ENCODE assay signal across 1 cellular context in genomic region chr2:222806606-222807036, GRCh38.
TF ChIP-seq lines count a peak whose summit lies in the region.

No MANE protein-coding gene starts in this region.

TF ChIP-seq in HepG2, 621 proteins besides CTCF, POLR2A, EP300 and RAD21 (continued from another document and continues in another):
- TF ChIP-seq MLXIP (CRISPR knock-in tag; IDR thresholded peaks at IDR 0.05; ENCODE audit: borderline replicate concordance), result no peak
- TF ChIP-seq, protein P1, sequence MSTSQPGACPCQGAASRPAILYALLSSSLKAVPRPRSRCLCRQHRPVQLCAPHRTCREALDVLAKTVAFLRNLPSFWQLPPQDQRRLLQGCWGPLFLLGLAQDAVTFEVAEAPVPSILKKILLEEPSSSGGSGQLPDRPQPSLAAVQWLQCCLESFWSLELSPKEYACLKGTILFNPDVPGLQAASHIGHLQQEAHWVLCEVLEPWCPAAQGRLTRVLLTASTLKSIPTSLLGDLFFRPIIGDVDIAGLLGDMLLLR (CRISPR knock-in tag; IDR thresholded peaks at IDR 0.05), result no peak
- no peak for TF ChIP-seq ZBTB7B (CRISPR knock-in tag; IDR thresholded peaks at IDR 0.05)
- TF ChIP-seq KLF11 (CRISPR knock-in tag; IDR thresholded peaks at IDR 0.05), result no peak
- no peak for TF ChIP-seq MAZ (IDR thresholded peaks at IDR 0.05; ENCODE audit: borderline replicate concordance, low read depth, low read length)
- TF ChIP-seq MAZ (CRISPR knock-in tag; IDR thresholded peaks at IDR 0.05; ENCODE audit: low read depth), result no peak
- 0 out of 2 replicates have a peak, but pooled peaks have one; percentile 21 for TF ChIP-seq FOXK1 (CRISPR knock-in tag; IDR thresholded peaks at IDR 0.05; ENCODE audit: borderline replicate concordance, low read depth)
- no peak for TF ChIP-seq ZNF512B (CRISPR knock-in tag; IDR thresholded peaks at IDR 0.05; ENCODE audit: borderline replicate concordance)
- no peak for TF ChIP-seq ZNF782 (CRISPR knock-in tag; IDR thresholded peaks at IDR 0.05; ENCODE audit: borderline replicate concordance)
- no peak for TF ChIP-seq ZNF737 (CRISPR knock-in tag; IDR thresholded peaks at IDR 0.05; ENCODE audit: borderline replicate concordance)
- TF ChIP-seq, protein P2, sequence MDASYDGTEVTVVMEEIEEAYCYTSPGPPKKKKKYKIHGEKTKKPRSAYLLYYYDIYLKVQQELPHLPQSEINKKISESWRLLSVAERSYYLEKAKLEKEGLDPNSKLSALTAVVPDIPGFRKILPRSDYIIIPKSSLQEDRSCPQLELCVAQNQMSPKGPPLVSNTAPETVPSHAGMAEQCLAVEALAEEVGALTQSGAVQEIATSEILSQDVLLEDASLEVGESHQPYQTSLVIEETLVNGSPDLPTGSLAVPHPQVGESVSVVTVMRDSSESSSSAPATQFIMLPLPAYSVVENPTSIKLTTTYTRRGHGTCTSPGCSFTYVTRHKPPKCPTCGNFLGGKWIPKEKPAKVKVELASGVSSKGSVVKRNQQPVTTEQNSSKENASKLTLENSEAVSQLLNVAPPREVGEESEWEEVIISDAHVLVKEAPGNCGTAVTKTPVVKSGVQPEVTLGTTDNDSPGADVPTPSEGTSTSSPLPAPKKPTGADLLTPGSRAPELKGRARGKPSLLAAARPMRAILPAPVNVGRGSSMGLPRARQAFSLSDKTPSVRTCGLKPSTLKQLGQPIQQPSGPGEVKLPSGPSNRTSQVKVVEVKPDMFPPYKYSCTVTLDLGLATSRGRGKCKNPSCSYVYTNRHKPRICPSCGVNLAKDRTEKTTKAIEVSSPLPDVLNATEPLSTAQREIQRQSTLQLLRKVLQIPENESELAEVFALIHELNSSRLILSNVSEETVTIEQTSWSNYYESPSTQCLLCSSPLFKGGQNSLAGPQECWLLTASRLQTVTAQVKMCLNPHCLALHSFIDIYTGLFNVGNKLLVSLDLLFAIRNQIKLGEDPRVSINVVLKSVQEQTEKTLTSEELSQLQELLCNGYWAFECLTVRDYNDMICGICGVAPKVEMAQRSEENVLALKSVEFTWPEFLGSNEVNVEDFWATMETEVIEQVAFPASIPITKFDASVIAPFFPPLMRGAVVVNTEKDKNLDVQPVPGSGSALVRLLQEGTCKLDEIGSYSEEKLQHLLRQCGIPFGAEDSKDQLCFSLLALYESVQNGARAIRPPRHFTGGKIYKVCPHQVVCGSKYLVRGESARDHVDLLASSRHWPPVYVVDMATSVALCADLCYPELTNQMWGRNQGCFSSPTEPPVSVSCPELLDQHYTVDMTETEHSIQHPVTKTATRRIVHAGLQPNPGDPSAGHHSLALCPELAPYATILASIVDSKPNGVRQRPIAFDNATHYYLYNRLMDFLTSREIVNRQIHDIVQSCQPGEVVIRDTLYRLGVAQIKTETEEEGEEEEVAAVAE (CRISPR knock-in tag; IDR thresholded peaks at IDR 0.05; ENCODE audit: borderline replicate concordance), result 0 out of 2 replicates have a peak, but pooled peaks have one; percentile 25
- no peak for TF ChIP-seq ZFP62 (CRISPR knock-in tag; IDR thresholded peaks at IDR 0.05)
- TF ChIP-seq AKNA (CRISPR knock-in tag; IDR thresholded peaks at IDR 0.05; ENCODE audit: borderline replicate concordance), result no peak
- peak; percentile 23 for TF ChIP-seq TEAD3 (CRISPR knock-in tag; optimal IDR thresholded peaks at IDR 0.05; ENCODE audit: borderline replicate concordance)
- no peak for TF ChIP-seq CREB1 (IDR thresholded peaks at IDR 0.05)
- TF ChIP-seq CREB1 (CRISPR knock-in tag; IDR thresholded peaks at IDR 0.05), result no peak
- TF ChIP-seq, protein P3, sequence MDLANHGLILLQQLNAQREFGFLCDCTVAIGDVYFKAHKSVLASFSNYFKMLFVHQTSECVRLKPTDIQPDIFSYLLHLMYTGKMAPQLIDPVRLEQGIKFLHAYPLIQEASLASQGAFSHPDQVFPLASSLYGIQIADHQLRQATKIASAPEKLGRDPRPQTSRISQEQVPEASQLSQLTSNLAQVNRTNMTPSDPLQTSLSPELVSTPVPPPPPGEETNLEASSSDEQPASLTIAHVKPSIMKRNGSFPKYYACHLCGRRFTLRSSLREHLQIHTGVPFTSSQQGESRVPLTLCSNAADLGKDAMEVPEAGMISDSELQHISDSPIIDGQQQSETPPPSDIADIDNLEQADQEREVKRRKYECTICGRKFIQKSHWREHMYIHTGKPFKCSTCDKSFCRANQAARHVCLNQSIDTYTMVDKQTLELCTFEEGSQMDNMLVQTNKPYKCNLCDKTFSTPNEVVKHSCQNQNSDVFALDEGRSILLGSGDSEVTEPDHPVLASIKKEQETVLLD (CRISPR knock-in tag; IDR thresholded peaks at IDR 0.05; ENCODE audit: low read depth), result no peak
- TF ChIP-seq MED1 (CRISPR knock-in tag; IDR thresholded peaks at IDR 0.05), result peak; percentile 23; the same call in 1 of the 2 replicates
- TF ChIP-seq E2F5 (CRISPR knock-in tag; conservative IDR thresholded peaks at IDR 0.05), result no peak
- peak; percentile 13; the same call in 1 of the 2 replicates for TF ChIP-seq SALL1 (CRISPR knock-in tag; IDR thresholded peaks at IDR 0.05)
- TF ChIP-seq GABPA (IDR thresholded peaks at IDR 0.05; ENCODE audit: low read depth, low read length), result no peak
- peak; percentile 22; the same call in 1 of the 2 replicates for TF ChIP-seq GABPA (CRISPR knock-in tag; IDR thresholded peaks at IDR 0.05; ENCODE audit: low read depth)
- TF ChIP-seq ZNF816 (CRISPR knock-in tag; IDR thresholded peaks at IDR 0.05; ENCODE audit: borderline replicate concordance), result 0 out of 2 replicates have a peak, but pooled peaks have one; percentile 57
- no peak for TF ChIP-seq NFATC3 (CRISPR knock-in tag; IDR thresholded peaks at IDR 0.05)
- no peak for TF ChIP-seq ZFP41 (CRISPR knock-in tag; IDR thresholded peaks at IDR 0.05; ENCODE audit: borderline replicate concordance)
- no peak for TF ChIP-seq ZNF549 (CRISPR knock-in tag; IDR thresholded peaks at IDR 0.05)
- no peak for TF ChIP-seq DBP (CRISPR knock-in tag; IDR thresholded peaks at IDR 0.05; ENCODE audit: not compliant biosample characterization)
- no peak for TF ChIP-seq ZNF850 (CRISPR knock-in tag; conservative IDR thresholded peaks at IDR 0.05)
- no peak for TF ChIP-seq SMAD1 (CRISPR knock-in tag; IDR thresholded peaks at IDR 0.05; ENCODE audit: borderline replicate concordance, low read depth)
- no peak for TF ChIP-seq ZNF776 (CRISPR knock-in tag; IDR thresholded peaks at IDR 0.05)
- TF ChIP-seq ZNF18 (CRISPR knock-in tag; IDR thresholded peaks at IDR 0.05; ENCODE audit: insufficient replicate concordance), result peak; percentile 52
- no peak for TF ChIP-seq ZNF614 (CRISPR knock-in tag; IDR thresholded peaks at IDR 0.05; ENCODE audit: borderline replicate concordance)
- no peak for TF ChIP-seq ELF1 (CRISPR knock-in tag; IDR thresholded peaks at IDR 0.05)
- TF ChIP-seq, protein P4, sequence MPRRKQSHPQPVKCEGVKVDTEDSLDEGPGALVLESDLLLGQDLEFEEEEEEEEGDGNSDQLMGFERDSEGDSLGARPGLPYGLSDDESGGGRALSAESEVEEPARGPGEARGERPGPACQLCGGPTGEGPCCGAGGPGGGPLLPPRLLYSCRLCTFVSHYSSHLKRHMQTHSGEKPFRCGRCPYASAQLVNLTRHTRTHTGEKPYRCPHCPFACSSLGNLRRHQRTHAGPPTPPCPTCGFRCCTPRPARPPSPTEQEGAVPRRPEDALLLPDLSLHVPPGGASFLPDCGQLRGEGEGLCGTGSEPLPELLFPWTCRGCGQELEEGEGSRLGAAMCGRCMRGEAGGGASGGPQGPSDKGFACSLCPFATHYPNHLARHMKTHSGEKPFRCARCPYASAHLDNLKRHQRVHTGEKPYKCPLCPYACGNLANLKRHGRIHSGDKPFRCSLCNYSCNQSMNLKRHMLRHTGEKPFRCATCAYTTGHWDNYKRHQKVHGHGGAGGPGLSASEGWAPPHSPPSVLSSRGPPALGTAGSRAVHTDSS (CRISPR knock-in tag; conservative IDR thresholded peaks at IDR 0.05), result no peak
- TF ChIP-seq HNRNPH1 (optimal IDR thresholded peaks at IDR 0.05; ENCODE audit: low read depth, low read length), result no peak
- no peak for TF ChIP-seq ZNF747 (CRISPR knock-in tag; IDR thresholded peaks at IDR 0.05; ENCODE audit: borderline replicate concordance)
